Comparison of ENCODE assay signal across 24 cellular contexts in genomic region chr1:12165342-12165741, GRCh38.
"Had no signal": no experiment of that assay in that cellular context is flagged by ENCODE, and none has a peak within 500 bp of the region (broad histone marks: within the 10 kb centered on the region; RNA-seq: fewer than 3 reads in every experiment).

No MANE protein-coding gene starts in this region.

- ATAC-seq: activated CD4-positive, alpha-beta T cell treated with anti-CD3 and anti-CD28 coated beads for 36 hours; activated T-cell treated with anti-CD3 and anti-CD28 coated beads, Interleukin-2, amount 50 U/mL, for 72 hours; effector memory CD8-positive, alpha-beta T cell; gastrocnemius medialis; natural killer cell; right cardiac atrium had no signal

- H3K36me3 ChIP-seq: colonic mucosa, gastrocnemius medialis, left ventricle myocardium inferior, thyroid gland had no signal

- FAIRE-seq: endothelial cell of umbilical vein had no signal

- H2AFZ ChIP-seq: parathyroid adenoma had no signal

- H3K4me3 ChIP-seq: colonic mucosa, dorsolateral prefrontal cortex, esophagus muscularis mucosa, gastrocnemius medialis, left ventricle myocardium inferior, thyroid gland had no signal

- H3K4me1 ChIP-seq: parathyroid adenoma had no signal

- DNase-seq: activated B cell treated with CpG ODN at 0.5 μM for 24 hours; activated CD4-positive, alpha-beta T cell treated with anti-CD3 and anti-CD28 coated beads for 36 hours; activated CD4-positive, alpha-beta T cell treated with anti-CD3 and anti-CD28 coated beads, Interleukin-2, amount 50 U/mL, for 4 hours; activated gamma-delta T cell; activated T-cell treated with anti-CD3 and anti-CD28 coated beads, Interleukin-2, amount 50 U/mL, for 72 hours; anterior cingulate cortex; central memory CD4-positive, alpha-beta T cell; colonic mucosa; dorsolateral prefrontal cortex; effector memory CD8-positive, alpha-beta T cell; gastrocnemius medialis; hippocampal formation; kidney glomerular epithelial cell; left ventricle myocardium inferior; midbrain; natural killer cell; stimulated activated CD4-positive, alpha-beta T cell treated with anti-CD3 and anti-CD28 coated beads, Interleukin-4, amount 100 ng/mL, for 24 hours; substantia nigra; T1000; thyroid gland had no signal

- H3K9ac ChIP-seq: parathyroid adenoma had no signal

- H3K27me3 ChIP-seq: colonic mucosa, thyroid gland had no signal

- H3K79me2 ChIP-seq: parathyroid adenoma had no signal

- H3K27ac ChIP-seq: colonic mucosa, dorsolateral prefrontal cortex, esophagus muscularis mucosa, left ventricle myocardium inferior, parathyroid adenoma, thyroid gland had no signal

- H3K9me3 ChIP-seq: colonic mucosa, esophagus muscularis mucosa, gastrocnemius medialis, left ventricle myocardium inferior, thyroid gland had no signal
